ENCODE assay signal across 21 cellular contexts in the genomic region with DNA sequence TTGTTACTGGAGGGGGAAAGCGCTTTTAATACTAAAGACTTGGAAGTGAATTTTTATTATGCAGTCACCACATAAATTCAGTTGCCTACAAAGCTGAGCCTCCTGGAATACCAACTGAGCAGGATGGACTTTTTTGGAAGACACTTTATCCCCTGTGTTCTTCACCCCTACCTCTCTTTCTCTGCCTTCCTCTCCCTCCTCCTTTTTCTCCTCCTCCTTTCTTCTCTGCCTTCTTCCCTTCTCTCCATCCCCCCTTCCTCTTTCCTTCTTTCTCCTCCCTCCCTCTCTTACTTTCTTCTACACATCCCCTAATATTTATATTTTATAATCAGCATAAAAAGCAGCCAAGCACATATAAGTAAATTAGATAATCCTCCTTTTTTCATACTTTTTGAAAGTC. TPM values are rescaled to one million over a fixed set of nuclear protein-coding genes. Genes with fewer than 3 reads are reported as not detected.
DNase-seq lines count a peak whose midpoint lies in the region; ATAC-seq and TF ChIP-seq lines count a peak whose summit lies in the region.
"Had no signal": no experiment of that assay in that cellular context is flagged by ENCODE, and none has a peak within 500 bp of the region (broad histone marks: within the 10 kb centered on the region; RNA-seq: fewer than 3 reads in every experiment).

No MANE protein-coding gene starts in this region.

- peaks cover 60% of the 10 kb centered on the region for H3K4me1 Mint-ChIP-seq in activated naive CD8-positive, alpha-beta T cell (ENCODE audit: low read depth)
- peaks cover 49% of the 10 kb centered on the region for H3K4me1 Mint-ChIP-seq in activated naive CD8-positive, alpha-beta T cell treated with anti-CD3 and anti-CD28 coated beads for 36 hours
- H3K4me1 Mint-ChIP-seq in T-cell (peaks cover 71 to 79% (median 78%) of the 10 kb centered on the region in 3 donors), mesothelial cell of epicardium (peaks cover 47% of the 10 kb centered on the region)

- no peak for DNase-seq in activated naive CD8-positive, alpha-beta T cell treated with anti-CD3 and anti-CD28 coated beads for 36 hours
- DNase-seq in T-cell (no peak), mesothelial cell of epicardium (ENCODE audit: low spot score in 2 of 2, unreplicated experiment in 2 of 2) (no peak), AML-193 (lab: John Stamatoyannopoulos, UW) (no peak), foreskin melanocyte (no peak), NCI-H2196 (lab: John Stamatoyannopoulos, UW; ENCODE audit: unreplicated experiment) (no peak)
- DNase-seq: activated CD4-positive, CD25-positive, alpha-beta regulatory T cell; activated naive CD4-positive, alpha-beta T cell treated with anti-CD3 and anti-CD28 coated beads for 36 hours; caudate nucleus; CD8-positive, alpha-beta T cell; DMS153; lower lobe of right lung; MG63; NCI-H2081; NCI-H774; nucleus accumbens; SK-N-SH; T-helper 9 cell had no signal

- H3K27ac Mint-ChIP-seq in activated naive CD8-positive, alpha-beta T cell = peak overlapping the region; percentile 25
- H3K27ac Mint-ChIP-seq in activated naive CD8-positive, alpha-beta T cell treated with anti-CD3 and anti-CD28 coated beads for 36 hours = no peak overlapping the region
- peak overlapping the region; percentile 24 to 62 for H3K27ac Mint-ChIP-seq in T-cell
- peak overlapping the region; percentile 75 for H3K27ac Mint-ChIP-seq in mesothelial cell of epicardium
- H3K27ac Mint-ChIP-seq: activated naive CD4-positive, alpha-beta T cell treated with anti-CD3 and anti-CD28 coated beads for 36 hours; CD8-positive, alpha-beta T cell had no signal

- H3K36me3 Mint-ChIP-seq in activated naive CD8-positive, alpha-beta T cell = peaks cover 2% of the 10 kb centered on the region
- H3K36me3 Mint-ChIP-seq in activated naive CD8-positive, alpha-beta T cell treated with anti-CD3 and anti-CD28 coated beads for 36 hours = peaks cover 6% of the 10 kb centered on the region
- H3K36me3 Mint-ChIP-seq in T-cell = peaks cover 10% of the 10 kb centered on the region
- H3K36me3 Mint-ChIP-seq in mesothelial cell of epicardium = no peaks in the 10 kb centered on the region

- TF ChIP-seq CTCF in mesothelial cell of epicardium (IDR thresholded peaks at IDR 0.05; ENCODE audit: unreplicated experiment) = no peak

- CTCF ChIA-PET in T-cell (lab: Charles Lee) = interaction anchor here (0.6 to 2.4 kb wide), 4 partner anchors 16 to 583 kb away, joined by 3 to 11 read pairs (median 6); no protein-coding TSS in a partner anchor

- POLR2A ChIA-PET in T-cell (lab: Charles Lee) = interaction anchor here in 1 of 2 donors (0.6 kb wide), 1 partner anchor 43 kb away, joined by 9 read pairs; no protein-coding TSS in a partner anchor

- no peaks in the 10 kb centered on the region for H3K9me3 Mint-ChIP-seq in activated naive CD8-positive, alpha-beta T cell (ENCODE audit: low read depth)
- no peaks in the 10 kb centered on the region for H3K9me3 Mint-ChIP-seq in activated naive CD8-positive, alpha-beta T cell treated with anti-CD3 and anti-CD28 coated beads for 36 hours
- H3K9me3 Mint-ChIP-seq in T-cell (no peaks in the 10 kb centered on the region), mesothelial cell of epicardium (no peaks in the 10 kb centered on the region)
- H3K9me3 Mint-ChIP-seq: activated naive CD4-positive, alpha-beta T cell treated with anti-CD3 and anti-CD28 coated beads for 36 hours; CD8-positive, alpha-beta T cell had no signal

- H3K27me3 Mint-ChIP-seq in activated naive CD8-positive, alpha-beta T cell = no peaks in the 10 kb centered on the region
- no peaks in the 10 kb centered on the region for H3K27me3 Mint-ChIP-seq in activated naive CD8-positive, alpha-beta T cell treated with anti-CD3 and anti-CD28 coated beads for 36 hours
- no peaks in the 10 kb centered on the region for H3K27me3 Mint-ChIP-seq in T-cell
- no peaks in the 10 kb centered on the region for H3K27me3 Mint-ChIP-seq in mesothelial cell of epicardium (ENCODE audit: low read depth)

- no peak for ATAC-seq in T-cell (replicated peaks in 1 of 4)
- ATAC-seq in GM19395 (IDR thresholded peaks at IDR 0.05; ENCODE audit: unreplicated experiment) = no peak
- ATAC-seq: CD8-positive, alpha-beta T cell; K562; lower lobe of right lung had no signal

- no peak overlapping the region for H3K4me3 Mint-ChIP-seq in activated naive CD8-positive, alpha-beta T cell
- H3K4me3 Mint-ChIP-seq in activated naive CD8-positive, alpha-beta T cell treated with anti-CD3 and anti-CD28 coated beads for 36 hours = no peak overlapping the region
- peak overlapping the region in 2 of 3 donors; percentile 40 to 61 for H3K4me3 Mint-ChIP-seq in T-cell
- H3K4me3 Mint-ChIP-seq in mesothelial cell of epicardium = no peak overlapping the region
- H3K4me3 Mint-ChIP-seq: activated naive CD4-positive, alpha-beta T cell treated with anti-CD3 and anti-CD28 coated beads for 36 hours; CD8-positive, alpha-beta T cell had no signal

RNA-seq across cellular contexts. Expression of a gene that starts 39.6 kb away (rescaled TPM):
- total RNA-seq in activated naive CD8-positive, alpha-beta T cell treated with anti-CD3 and anti-CD28 coated beads for 36 hours = 10 to 100 TPM; 10.1 to 10.6 TPM
- total RNA-seq in T-cell (10 to 100 TPM; 53.1 to 96.0 (median 80.6) TPM), mesothelial cell of epicardium (52.2 to 55.7 TPM (median 54.8 TPM) in 3 replicates)

RNA-seq across cellular contexts. Expression of a gene that starts 54.5 kb away (rescaled TPM):
- 10 to 100 TPM; 12.1 to 15.4 TPM for total RNA-seq in activated naive CD8-positive, alpha-beta T cell treated with anti-CD3 and anti-CD28 coated beads for 36 hours
- 1 to 10 TPM in 4 of 5 donors, under 1 TPM in 1; 0.73 to 6.4 (median 5.3) TPM for total RNA-seq in T-cell
- total RNA-seq in mesothelial cell of epicardium = 13.1 to 15.6 TPM (median 15.2 TPM) in 3 replicates

Comparison
In these comparisons a context has a peak if more than half of its experiments do, and no peak if none do; other contexts are left out.
1. H3K4me3 Mint-ChIP-seq: peak in T-cell (2 of 3); none in activated naive CD8-positive, alpha-beta T cell (single experiment), activated naive CD8-positive, alpha-beta T cell treated with anti-CD3 and anti-CD28 coated beads for 36 hours (single experiment) and mesothelial cell of epicardium (single experiment).